In genomic region chr9:132372177-132373095, GRCh38 we compare ENCODE assay signal across 8 cellular contexts. TPM values are rescaled to one million over a fixed set of nuclear protein-coding genes. Genes with fewer than 3 reads are reported as not detected.
DNase-seq lines count a peak whose midpoint lies in the region; ATAC-seq and TF ChIP-seq lines count a peak whose summit lies in the region.

No MANE protein-coding gene starts in this region.

- H3K4me3 ChIP-seq in Loucy (ENCODE audit: low read length, poor library complexity, severe bottlenecking) (peak overlapping the region; percentile 38), ascending aorta (no peak overlapping the region), right lobe of liver (no peak overlapping the region), upper lobe of left lung (no peak overlapping the region)

- TF ChIP-seq CTCF in Loucy (conservative IDR thresholded peaks at IDR 0.05; ENCODE audit: low read length) = no peak
- TF ChIP-seq CTCF in ascending aorta (IDR thresholded peaks at IDR 0.05) = no peak
- TF ChIP-seq CTCF in right lobe of liver (IDR thresholded peaks at IDR 0.05) = no peak
- TF ChIP-seq CTCF in upper lobe of left lung (IDR thresholded peaks at IDR 0.05) = no peak

- WGBS in right lobe of liver (ENCODE audit: insufficient coverage, low coverage, low lambda C conversion rate, missing lambda C conversion rate) = 55% methylated on average over 13 of the region's 14 CpGs
- 48 to 69% methylated on average over 14 of the region's 14 CpGs for WGBS in upper lobe of left lung, 2 donors

- peak in 2 of 4 donors; percentile 81 to 87 for TF ChIP-seq EP300 in upper lobe of left lung (IDR thresholded peaks at IDR 0.05)

- no peaks in the 10 kb centered on the region for H3K9me2 ChIP-seq in Loucy (replicated peaks; ENCODE audit: low read depth, low read length)

- H3K4me1 ChIP-seq in Loucy (ENCODE audit: insufficient read depth, low read length, poor library complexity, severe bottlenecking) = peaks cover 16% of the 10 kb centered on the region
- H3K4me1 ChIP-seq in ascending aorta = no peaks in the 10 kb centered on the region
- H3K4me1 ChIP-seq in right lobe of liver = no peaks in the 10 kb centered on the region
- peaks cover 7 to 26% (median 19%) of the 10 kb centered on the region in 4 donors for H3K4me1 ChIP-seq in upper lobe of left lung

- peak; percentile 75 to 76 for DNase-seq in AML-193 (lab: John Stamatoyannopoulos, UW)
- peak; percentile 38 to 72 for DNase-seq in ascending aorta (ENCODE audit: low spot score in 2 of 2)
- DNase-seq in right lobe of liver = peak; percentile 46 to 65 (median 60)
- DNase-seq in upper lobe of left lung = peak in 1 of 2 donors; percentile 84
- DNase-seq in kidney glomerular epithelial cell (lab: John Stamatoyannopoulos, UW) = no peak

- H3K36me3 ChIP-seq in Loucy (ENCODE audit: insufficient read depth, low read length) = peaks cover 31% of the 10 kb centered on the region; the same call in 1 of the 2 replicates
- H3K36me3 ChIP-seq in ascending aorta = peaks cover 17 to 20% of the 10 kb centered on the region in 2 donors
- H3K36me3 ChIP-seq in right lobe of liver = no peaks in the 10 kb centered on the region
- H3K36me3 ChIP-seq in upper lobe of left lung = peaks cover 3 to 23% (median 10%) of the 10 kb centered on the region in 4 donors

- H3F3A ChIP-seq in Loucy (ENCODE audit: low read depth) = no peaks in the 10 kb centered on the region

- TF ChIP-seq POLR2A in right lobe of liver (IDR thresholded peaks at IDR 0.05) (no peak), upper lobe of left lung (IDR thresholded peaks at IDR 0.05) (no peak)

- H3K27me3 ChIP-seq in Loucy (ENCODE audit: insufficient read depth, low read length, poor library complexity, severe bottlenecking) (no peaks in the 10 kb centered on the region), ascending aorta (no peaks in the 10 kb centered on the region), right lobe of liver (no peaks in the 10 kb centered on the region), upper lobe of left lung (no peaks in the 10 kb centered on the region)

- ATAC-seq in right lobe of liver (peak; percentile 88 to 95 (median 94)), upper lobe of left lung (ENCODE audit: low FRiP score in 2 of 2) (peak; percentile 92 to 93), HG03280 (IDR thresholded peaks at IDR 0.05; ENCODE audit: unreplicated experiment) (no peak), HG02970 (IDR thresholded peaks at IDR 0.05; ENCODE audit: low FRiP score, unreplicated experiment) (no peak)

- intact Hi-C loops in ascending aorta (cut with DNase I) = no loop called here
- intact Hi-C loops in right lobe of liver (cut with DNase I) = no loop called here

- H2AFZ ChIP-seq in Loucy (ENCODE audit: low read length) = no peak overlapping the region

- H3K9me3 ChIP-seq in Loucy (ENCODE audit: insufficient read depth, low read depth, low read length) (no peaks in the 10 kb centered on the region), ascending aorta (no peaks in the 10 kb centered on the region), right lobe of liver (no peaks in the 10 kb centered on the region), upper lobe of left lung (no peaks in the 10 kb centered on the region)

- no peak overlapping the region for H3K9ac ChIP-seq in Loucy (ENCODE audit: low read depth, low read length, poor library complexity, severe bottlenecking)

- H3K79me2 ChIP-seq in Loucy (ENCODE audit: insufficient read depth, low read length) = no peaks in the 10 kb centered on the region

- H3K27ac ChIP-seq in ascending aorta (peak overlapping the region; percentile 17 to 40), right lobe of liver (peak overlapping the region; percentile 51 to 61 (median 52)), upper lobe of left lung (peak overlapping the region; percentile 67 to 89 (median 76))

- peak overlapping the region; percentile 45 for H3K4me2 ChIP-seq in Loucy (ENCODE audit: low read depth, low read length, poor library complexity, severe bottlenecking)

- no peaks in the 10 kb centered on the region for H4K20me1 ChIP-seq in Loucy (ENCODE audit: insufficient read depth, low read length, poor library complexity, severe bottlenecking)

RNA-seq across cellular contexts. Expression of gene SETX, which starts 17.6 kb away (rescaled TPM):
- total RNA-seq in ascending aorta (31.2 TPM), right lobe of liver (10 to 100 TPM; 17.4 to 28.8 (median 25.0) TPM), upper lobe of left lung (10 to 100 TPM; 44.3 to 91.4 (median 55.4) TPM)

RNA-seq across cellular contexts. Expression of gene TTF1, which starts 34.2 kb away (rescaled TPM):
- 2.3 TPM for total RNA-seq in ascending aorta
- 1 to 10 TPM; 2.2 to 6.0 (median 3.4) TPM for total RNA-seq in right lobe of liver
- total RNA-seq in upper lobe of left lung = 10 to 100 TPM in 4 of 6 donors, 1 to 10 TPM in 2; 7.7 to 16.9 (median 12.3) TPM

RNA-seq across cellular contexts. Expression of gene CFAP77, which starts 37.6 kb away (rescaled TPM):
- total RNA-seq in ascending aorta = not detected
- not detected for total RNA-seq in right lobe of liver
- total RNA-seq in upper lobe of left lung = 10 to 100 TPM in 1 of 6 donors, 1 to 10 TPM in 3, under 1 TPM in 1, not detected in 1; 0.78 to 16.7 (median 2.7) TPM

Comparison
In these comparisons a context has a peak if more than half of its experiments do, and no peak if none do; other contexts are left out.
1. ATAC-seq: peak in right lobe of liver (4 of 4) and upper lobe of left lung (2 of 2); none in HG03280 (single experiment) and HG02970 (single experiment).
2. Peak in every context shown above with its lines, with median percentiles within 50 percentile points of each other: H3K27ac ChIP-seq.